ENCODE assay signal across 8 cellular contexts in genomic region chr16:2156025-2156848, GRCh38. TPM values are rescaled to one million over a fixed set of nuclear protein-coding genes. Genes with fewer than 3 reads are reported as not detected.
DNase-seq lines count a peak whose midpoint lies in the region; ATAC-seq, FAIRE-seq and TF ChIP-seq lines count a peak whose summit lies in the region.

No MANE protein-coding gene starts in this region.

- H3K27ac Mint-ChIP-seq in nephron = peak overlapping the region; percentile 68 to 91 (median 77)

- no peak overlapping the region for H2AFZ ChIP-seq in endothelial cell of umbilical vein (ENCODE audit: low read depth, low read length)

- peak overlapping the region; percentile 35 for H3K27ac ChIP-seq in endothelial cell of umbilical vein (ENCODE audit: insufficient read depth, low read depth, low read length)

- H3K4me1 ChIP-seq in endothelial cell of umbilical vein (ENCODE audit: control insufficient read depth, extremely low read depth, insufficient read depth, low read length) = peaks cover 43% of the 10 kb centered on the region

- intact Hi-C loops in endothelial cell of umbilical vein (cut with micrococcal nuclease) = no loop called here

- H3K27me3 ChIP-seq in endothelial cell of umbilical vein (ENCODE audit: control insufficient read depth in 2 of 2, insufficient read depth in 2 of 2, low read length in 2 of 2) = no peaks in the 10 kb centered on the region

- peak overlapping the region; percentile 67 for H3K9ac ChIP-seq in endothelial cell of umbilical vein (replicated peaks; ENCODE audit: extremely low read depth, insufficient read depth, low read length)

- H4K20me1 ChIP-seq in endothelial cell of umbilical vein (replicated peaks; ENCODE audit: control insufficient read depth, extremely low read depth, insufficient read depth, low read length) = no peaks in the 10 kb centered on the region

- H3K27me3 Mint-ChIP-seq in nephron (ENCODE audit: low read depth) = no peaks in the 10 kb centered on the region

- TF ChIP-seq CTCF in endothelial cell of umbilical vein (IDR thresholded peaks at IDR 0.05; ENCODE audit: extremely low read depth in 1 of 2, insufficient read depth in 1 of 2, low read depth in 1 of 2, low read length in 2 of 2) (no peak), nephron (IDR thresholded peaks at IDR 0.05; ENCODE audit: unreplicated experiment in 3 of 3) (no peak)

- FAIRE-seq in endothelial cell of umbilical vein (lab: Jason Lieb, UNC) = peak; percentile 75

- dilution Hi-C loops in endothelial cell of umbilical vein (cut with MboI; ENCODE audit: extremely low pct_ligation_motif_present, low sequenced_read_pairs) = loop anchor here (25.0 kb wide), 1 partner anchor 119 kb away; the partner anchor contains the start of genes NHERF2, NTHL1 and TSC2

- peak overlapping the region; percentile 93 to 99 (median 99) for H3K4me3 Mint-ChIP-seq in nephron

- no peaks in the 10 kb centered on the region for H3K9me1 ChIP-seq in endothelial cell of umbilical vein (replicated peaks; ENCODE audit: control insufficient read depth, extremely low read depth, insufficient read depth, low read length)

- BruUV-seq in endothelial cell of umbilical vein (replicated peaks; lab: Mats Ljungman, UMichigan) = TSS peak; percentile 69

- peaks cover 3% of the 10 kb centered on the region for H3K36me3 Mint-ChIP-seq in nephron (ENCODE audit: low read depth)

- H3K9me3 Mint-ChIP-seq in nephron = no peaks in the 10 kb centered on the region

- H3K9me3 ChIP-seq in endothelial cell of umbilical vein (replicated peaks; ENCODE audit: control insufficient read depth, insufficient read depth, low read length) = no peaks in the 10 kb centered on the region

- H3K36me3 ChIP-seq in endothelial cell of umbilical vein (ENCODE audit: control insufficient read depth in 2 of 2, extremely low read depth in 1 of 2, insufficient read depth in 2 of 2, low read length in 2 of 2) = peaks cover 2 to 6% of the 10 kb centered on the region in 2 experiments

- POLR2A ChIA-PET in endothelial cell of umbilical vein (lab: Charles Lee) = interaction anchor here (0.6 to 2.4 kb wide), 34 partner anchors 11 to 192 kb away, joined by 3 to 32 read pairs (median 6); partner anchors contain the start of genes ECI1, MLST8, NTHL1 and PGP

- CTCF ChIA-PET in endothelial cell of umbilical vein (lab: Charles Lee) = interaction anchor here (1.1 to 2.1 kb wide), 7 partner anchors 10 to 153 kb away, joined by 3 to 14 read pairs (median 9); partner anchors contain the start of gene ECI1

- ATAC-seq in GM21381 (IDR thresholded peaks at IDR 0.05; ENCODE audit: unreplicated experiment) = no peak

- peak overlapping the region; percentile 87 for H3K4me2 ChIP-seq in endothelial cell of umbilical vein (ENCODE audit: insufficient read depth, low read length)

- peak; percentile 21 for DNase-seq in activated naive CD4-positive, alpha-beta T cell treated with Interleukin-2 at 50 U/mL for 16 hours
- no peak for DNase-seq in activated naive CD4-positive, alpha-beta T cell treated with anti-CD3 and anti-CD28 coated beads, Interleukin-2, amount 50 U/mL, for 16 hours
- DNase-seq in SW480 (ENCODE audit: low spot score) (peak; percentile 35), endothelial cell of umbilical vein (ENCODE audit: low read depth, low spot score) (peak; percentile 65), inferior parietal cortex (ENCODE audit: extremely low spot score) (no peak)
- DNase-seq in stimulated activated naive CD4-positive, alpha-beta T cell treated with Interleukin-2 at 50 U/mL for 16 hours (lab: John Stamatoyannopoulos, UW) = no peak

- H3K4me3 ChIP-seq in endothelial cell of umbilical vein (replicated peaks in 1 of 3; ENCODE audit: insufficient read depth in 1 of 3, low read depth in 1 of 3, low read length in 3 of 3) = peak overlapping the region; percentile 24 to 83 (median 54)

- peaks cover 91% of the 10 kb centered on the region for H3K79me2 ChIP-seq in endothelial cell of umbilical vein (ENCODE audit: control insufficient read depth, insufficient read depth, low read length)

- TF ChIP-seq POLR2A in endothelial cell of umbilical vein (IDR thresholded peaks at IDR 0.05; ENCODE audit: low read depth, low read length) = no peak

- peaks cover 40% of the 10 kb centered on the region for H3K4me1 Mint-ChIP-seq in nephron

TF ChIP-seq in endothelial cell of umbilical vein, 7 proteins besides CTCF, POLR2A, EP300 and RAD21:
- TF ChIP-seq POLR2AphosphoS5 (IDR thresholded peaks at IDR 0.05; ENCODE audit: insufficient read depth, low read depth, low read length) (peak; percentile 31), JUN (IDR thresholded peaks at IDR 0.05; ENCODE audit: borderline replicate concordance, insufficient read depth, insufficient read length, low read depth) (no peak), FOS (IDR thresholded peaks at IDR 0.05; ENCODE audit: borderline replicate concordance, insufficient read depth, low read length) (no peak)

RNA-seq across cellular contexts. Expression of gene TRAF7, which starts 0.7 kb away (rescaled TPM):
- total RNA-seq in endothelial cell of umbilical vein = 141 and 159 TPM in 2 replicates
- polyA plus RNA-seq in endothelial cell of umbilical vein = 175 and 191 TPM in 2 replicates
- 135 and 165 TPM in 2 replicates for polyA plus RNA-seq in endothelial cell of umbilical vein (2011; cell fraction: cytosol; rRNA removed)
- polyA plus RNA-seq in endothelial cell of umbilical vein (2011; cell fraction: nucleus; rRNA removed) = 229 and 253 TPM in 2 replicates
- polyA plus RNA-seq in endothelial cell of umbilical vein (2012) = 99.6 and 120 TPM in 2 replicates
- polyA minus RNA-seq in endothelial cell of umbilical vein = 121 and 138 TPM in 2 replicates
- 49.9 TPM for polyA minus RNA-seq in endothelial cell of umbilical vein (2011; cell fraction: cytosol; rRNA and poly(A)+ RNA removed)
- 41.3 and 68.6 TPM in 2 replicates for polyA minus RNA-seq in endothelial cell of umbilical vein (2011; cell fraction: nucleus; rRNA and poly(A)+ RNA removed)

RNA-seq across cellular contexts. Expression of gene RAB26, which starts 7.8 kb away (rescaled TPM):
- 0.91 and 1.6 TPM in 2 replicates for total RNA-seq in endothelial cell of umbilical vein
- polyA plus RNA-seq in endothelial cell of umbilical vein = 2.0 and 3.1 TPM in 2 replicates
- polyA plus RNA-seq in endothelial cell of umbilical vein (2011; cell fraction: cytosol; rRNA removed) = 1.1 and 1.8 TPM in 2 replicates
- 11.3 and 12.3 TPM in 2 replicates for polyA plus RNA-seq in endothelial cell of umbilical vein (2011; cell fraction: nucleus; rRNA removed)
- polyA plus RNA-seq in endothelial cell of umbilical vein (2012) = 0.82 and 1.3 TPM in 2 replicates
- polyA minus RNA-seq in endothelial cell of umbilical vein = 1.3 and 1.8 TPM in 2 replicates
- 6.5 TPM for polyA minus RNA-seq in endothelial cell of umbilical vein (2011; cell fraction: cytosol; rRNA and poly(A)+ RNA removed)
- 1.3 and 2.3 TPM in 2 replicates for polyA minus RNA-seq in endothelial cell of umbilical vein (2011; cell fraction: nucleus; rRNA and poly(A)+ RNA removed)

RNA-seq across cellular contexts. Expression of gene PKD1, which starts 20.5 kb away (rescaled TPM):
- 92.1 and 102 TPM in 2 replicates for total RNA-seq in endothelial cell of umbilical vein
- polyA plus RNA-seq in endothelial cell of umbilical vein = 52.5 and 62.3 TPM in 2 replicates
- 20.5 and 29.6 TPM in 2 replicates for polyA plus RNA-seq in endothelial cell of umbilical vein (2011; cell fraction: cytosol; rRNA removed)
- 217 and 232 TPM in 2 replicates for polyA plus RNA-seq in endothelial cell of umbilical vein (2011; cell fraction: nucleus; rRNA removed)
- 29.5 and 54.6 TPM in 2 replicates for polyA plus RNA-seq in endothelial cell of umbilical vein (2012)
- 44.6 and 60.3 TPM in 2 replicates for polyA minus RNA-seq in endothelial cell of umbilical vein
- polyA minus RNA-seq in endothelial cell of umbilical vein (2011; cell fraction: cytosol; rRNA and poly(A)+ RNA removed) = 26.5 TPM
- 88.4 and 152 TPM in 2 replicates for polyA minus RNA-seq in endothelial cell of umbilical vein (2011; cell fraction: nucleus; rRNA and poly(A)+ RNA removed)

RNA-seq across cellular contexts. Expression of gene CASKIN1, which starts 40.2 kb away (rescaled TPM):
- 0.35 and 0.58 TPM in 2 replicates for total RNA-seq in endothelial cell of umbilical vein
- 0.10 and 0.11 TPM in 2 replicates for polyA plus RNA-seq in endothelial cell of umbilical vein
- polyA plus RNA-seq in endothelial cell of umbilical vein (2011; cell fraction: cytosol; rRNA removed) = 0.01 and 0.23 TPM in 2 replicates
- polyA plus RNA-seq in endothelial cell of umbilical vein (2011; cell fraction: nucleus; rRNA removed) = 0.41 and 0.68 TPM in 2 replicates
- 0.08 and 0.27 TPM in 2 replicates for polyA plus RNA-seq in endothelial cell of umbilical vein (2012)
- polyA minus RNA-seq in endothelial cell of umbilical vein = 0.12 and 0.68 TPM in 2 replicates
- polyA minus RNA-seq in endothelial cell of umbilical vein (2011; cell fraction: cytosol; rRNA and poly(A)+ RNA removed) = not detected
- 0.53 TPM in 1 of 2 replicates, not detected in the other for polyA minus RNA-seq in endothelial cell of umbilical vein (2011; cell fraction: nucleus; rRNA and poly(A)+ RNA removed)

RNA-seq across cellular contexts. Expression of gene MLST8, which starts 49.0 kb away (rescaled TPM):
- 36.9 and 37.0 TPM in 2 replicates for total RNA-seq in endothelial cell of umbilical vein
- 129 and 181 TPM in 2 replicates for polyA plus RNA-seq in endothelial cell of umbilical vein
- 71.5 and 92.6 TPM in 2 replicates for polyA plus RNA-seq in endothelial cell of umbilical vein (2011; cell fraction: cytosol; rRNA removed)
- 102 and 105 TPM in 2 replicates for polyA plus RNA-seq in endothelial cell of umbilical vein (2011; cell fraction: nucleus; rRNA removed)
- polyA plus RNA-seq in endothelial cell of umbilical vein (2012) = 45.6 and 48.9 TPM in 2 replicates
- 67.2 and 72.7 TPM in 2 replicates for polyA minus RNA-seq in endothelial cell of umbilical vein
- polyA minus RNA-seq in endothelial cell of umbilical vein (2011; cell fraction: cytosol; rRNA and poly(A)+ RNA removed) = 69.1 TPM
- 35.5 and 46.6 TPM in 2 replicates for polyA minus RNA-seq in endothelial cell of umbilical vein (2011; cell fraction: nucleus; rRNA and poly(A)+ RNA removed)

Comparison
In these comparisons a context has a peak if more than half of its experiments do, and no peak if none do; other contexts are left out.
1. DNase-seq: peak in activated naive CD4-positive, alpha-beta T cell treated with Interleukin-2 at 50 U/mL for 16 hours (single experiment), SW480 (single experiment) and endothelial cell of umbilical vein (single experiment); none in activated naive CD4-positive, alpha-beta T cell treated with anti-CD3 and anti-CD28 coated beads, Interleukin-2, amount 50 U/mL, for 16 hours (single experiment), inferior parietal cortex (single experiment) and stimulated activated naive CD4-positive, alpha-beta T cell treated with Interleukin-2 at 50 U/mL for 16 hours (single experiment).